ENCODE assay signal across 9 cellular contexts in genomic region chr6:29887330-29887818, GRCh38. TPM values are rescaled to one million over a fixed set of nuclear protein-coding genes. Genes with fewer than 3 reads are reported as not detected.
DNase-seq lines count a peak whose midpoint lies in the region; ATAC-seq, FAIRE-seq and TF ChIP-seq lines count a peak whose summit lies in the region.
"Had no signal": no experiment of that assay in that cellular context is flagged by ENCODE, and none has a peak within 500 bp of the region (broad histone marks: within the 10 kb centered on the region; RNA-seq: fewer than 3 reads in every experiment).

No MANE protein-coding gene starts in this region.

- H3K4me1 ChIP-seq in gastroesophageal sphincter (peaks cover 0 to 3% (median 0%) of the 10 kb centered on the region in 3 donors), pancreas (no peaks in the 10 kb centered on the region)

- peak overlapping the region in 3 of 4 donors; percentile 71 to 97 (median 83) for H3K27ac ChIP-seq in gastroesophageal sphincter
- peak overlapping the region; percentile 71 to 92 (median 81) for H3K27ac ChIP-seq in pancreas

- H3K27me3 ChIP-seq in gastroesophageal sphincter (no peaks in the 10 kb centered on the region), pancreas (no peaks in the 10 kb centered on the region)

- peak in 1 of 2 donors; percentile 17 for TF ChIP-seq POLR2A in gastroesophageal sphincter (IDR thresholded peaks at IDR 0.05)

- H3K9me3 ChIP-seq in gastroesophageal sphincter (no peaks in the 10 kb centered on the region), pancreas (no peaks in the 10 kb centered on the region)

- H3K4me3 ChIP-seq in gastroesophageal sphincter (peak overlapping the region; percentile 58 to 65), pancreas (peak overlapping the region; percentile 42 to 63 (median 52))

- peak; percentile 41 for ATAC-seq in GM21529 (IDR thresholded peaks at IDR 0.05; ENCODE audit: unreplicated experiment)
- peak; percentile 73 for ATAC-seq in gastroesophageal sphincter
- ATAC-seq in pancreas, result peak; percentile 65 to 76 (median 73)
- ATAC-seq in HG02973 (IDR thresholded peaks at IDR 0.05; ENCODE audit: unreplicated experiment), result no peak

- TF ChIP-seq CTCF in gastroesophageal sphincter (IDR thresholded peaks at IDR 0.05) (no peak), pancreas (IDR thresholded peaks at IDR 0.05) (no peak)

- intact Hi-C loops in pancreas (cut with DNase I), result no loop called here

- no peak for FAIRE-seq in pancreas (lab: Jason Lieb, UNC)

- no peaks in the 10 kb centered on the region for H3K36me3 ChIP-seq in gastroesophageal sphincter
- no peaks in the 10 kb centered on the region for H3K36me3 ChIP-seq in pancreas

- DNase-seq in COLO668 (lab: John Stamatoyannopoulos, UW; ENCODE audit: unreplicated experiment) (peak; percentile 22), LoVo (ENCODE audit: low spot score) (peak; percentile 37), pancreas (peak in 5 of 6 donors; percentile 35 to 70 (median 56)), NCI-H345 treated with DMSO at 0.1 percent for 48 hours (lab: John Stamatoyannopoulos, UW; ENCODE audit: unreplicated experiment) (no peak)
- peak; percentile 15 for DNase-seq in activated effector memory CD4-positive, alpha-beta T cell treated with Interleukin-2 at 50 U/mL for 16 hours

- no peak for TF ChIP-seq EP300 in gastroesophageal sphincter (IDR thresholded peaks at IDR 0.05)

- 5 to 19% methylated on average over 3 to 8 of the region's 28 CpGs for WGBS in gastroesophageal sphincter (ENCODE audit: low coverage in 1 of 2), 2 donors
- 0 to 4% methylated on average over 23 to 28 of the region's 28 CpGs for WGBS in pancreas, 2 donors

RNA-seq across cellular contexts. Expression of gene HLA-A, which starts 55.0 kb away (rescaled TPM):
- total RNA-seq in gastroesophageal sphincter (100 to 1,000 TPM; 281 to 626 (median 424) TPM), pancreas (100 to 1,000 TPM in 2 of 6 donors, 10 to 100 TPM in 4; 63.7 to 374 (median 79.2) TPM)
- 100 to 1,000 TPM; 220 to 350 TPM for polyA plus RNA-seq in pancreas

RNA-seq across cellular contexts. Expression of gene HLA-G, which starts 59.7 kb away (rescaled TPM):
- total RNA-seq in gastroesophageal sphincter, result not detected
- total RNA-seq in pancreas, result under 1 TPM in 5 of 6 donors, not detected in 1; 0.12 to 0.52 (median 0.28) TPM
- polyA plus RNA-seq in pancreas, result under 1 TPM in 1 of 2 donors, not detected in 1; 0.15 TPM
- total RNA-seq: NCI-H460 had no signal
